25 cellular contexts compared by ENCODE assay signal in genomic region chr16:16013812-16014211, GRCh38.
DNase-seq lines count a peak whose midpoint lies in the region; ATAC-seq and TF ChIP-seq lines count a peak whose summit lies in the region.
"Had no signal": no experiment of that assay in that cellular context is flagged by ENCODE, and none has a peak within 500 bp of the region (broad histone marks: within the 10 kb centered on the region; RNA-seq: fewer than 3 reads in every experiment).

No MANE protein-coding gene starts in this region.

- 84 to 93% (median 93%) methylated on average over 6 of the region's 6 CpGs for WGBS in psoas muscle, 3 donors

- H3K27ac ChIP-seq in BLaER1: 0 out of 2 replicates have a peak overlapping the region, but pooled peaks have one; percentile 0
- H3K27ac ChIP-seq in psoas muscle: peak overlapping the region; percentile 46
- H3K27ac ChIP-seq: breast epithelium, ovary had no signal

- H3K9ac ChIP-seq in BLaER1: no peak overlapping the region

- H3K4me1 Mint-ChIP-seq in activated CD4-positive, alpha-beta T cell treated with anti-CD3 and anti-CD28 coated beads, Interleukin-2, amount 10 ng/mL, durations not matched to agents 24 days and 14 days: peaks cover 20% of the 10 kb centered on the region
- peaks cover 23% of the 10 kb centered on the region for H3K4me1 Mint-ChIP-seq in activated T-helper 17 cell treated with anti-CD3 and anti-CD28 coated beads, Interleukin-2, amount 50 U/mL, for 72 hours
- H3K4me1 Mint-ChIP-seq: mesothelial cell of epicardium had no signal

- H3K36me3 ChIP-seq in BLaER1 (peaks cover 75% of the 10 kb centered on the region), psoas muscle (ENCODE audit: insufficient read depth in 1 of 2, low read depth in 1 of 2) (peaks cover 0 to 33% of the 10 kb centered on the region in 2 donors)
- H3K36me3 ChIP-seq: breast epithelium, ovary had no signal

- peaks cover 19% of the 10 kb centered on the region for H4K20me1 ChIP-seq in BLaER1

- no peak overlapping the region for H3K4me3 Mint-ChIP-seq in activated CD4-positive, alpha-beta T cell treated with anti-CD3 and anti-CD28 coated beads, Interleukin-2, amount 10 ng/mL, durations not matched to agents 24 days and 14 days
- H3K4me3 Mint-ChIP-seq in activated T-helper 17 cell treated with anti-CD3 and anti-CD28 coated beads, Interleukin-2, amount 50 U/mL, for 72 hours: no peak overlapping the region
- H3K4me3 Mint-ChIP-seq: mesothelial cell of epicardium, natural killer cell had no signal

- H3K27me3 Mint-ChIP-seq in activated CD4-positive, alpha-beta T cell treated with anti-CD3 and anti-CD28 coated beads, Interleukin-2, amount 10 ng/mL, durations not matched to agents 24 days and 14 days: no peaks in the 10 kb centered on the region
- H3K27me3 Mint-ChIP-seq in activated T-helper 17 cell treated with anti-CD3 and anti-CD28 coated beads, Interleukin-2, amount 50 U/mL, for 72 hours: no peaks in the 10 kb centered on the region

- 0 out of 2 replicates have a peak overlapping the region, but pooled peaks have one; percentile 78 for H3K4me2 ChIP-seq in BLaER1

- H3K4me1 ChIP-seq in BLaER1: peaks cover 90% of the 10 kb centered on the region
- H3K4me1 ChIP-seq in psoas muscle: peaks cover 40% of the 10 kb centered on the region
- H3K4me1 ChIP-seq: BE2C, breast epithelium, Caco-2, Peyer's patch had no signal

- no peak for TF ChIP-seq CTCF in psoas muscle (IDR thresholded peaks at IDR 0.05)

- H3K27me3 ChIP-seq in BLaER1 (no peaks in the 10 kb centered on the region), psoas muscle (ENCODE audit: insufficient read depth in 3 of 3, low read length in 2 of 3) (no peaks in the 10 kb centered on the region)
- H3K27me3 ChIP-seq: BE2C, breast epithelium, ovary, Peyer's patch had no signal

- H3K36me3 Mint-ChIP-seq in activated CD4-positive, alpha-beta T cell treated with anti-CD3 and anti-CD28 coated beads, Interleukin-2, amount 10 ng/mL, durations not matched to agents 24 days and 14 days (ENCODE audit: low read depth): peaks cover 75% of the 10 kb centered on the region
- peaks cover 100% of the 10 kb centered on the region for H3K36me3 Mint-ChIP-seq in activated T-helper 17 cell treated with anti-CD3 and anti-CD28 coated beads, Interleukin-2, amount 50 U/mL, for 72 hours (ENCODE audit: low read depth)
- H3K36me3 Mint-ChIP-seq: natural killer cell had no signal

- H3K4me3 ChIP-seq in BLaER1 (no peak overlapping the region), psoas muscle (no peak overlapping the region)
- H3K4me3 ChIP-seq: breast epithelium, ovary, Peyer's patch had no signal

- no peak for DNase-seq in activated CD4-positive, alpha-beta T cell treated with anti-CD3 and anti-CD28 coated beads, Interleukin-2, amount 10 ng/mL, durations not matched to agents 24 days and 14 days
- DNase-seq in activated CD4-positive, alpha-beta T cell treated with anti-CD3 and anti-CD28 coated beads, Interleukin-2, amount 50 U/mL, for 1 hour: no peak
- DNase-seq in psoas muscle (no peak), T1000 (lab: John Stamatoyannopoulos, UW) (no peak), cortex of kidney (lab: John Stamatoyannopoulos, UW) (no peak), NCI-H1417 treated with DMSO at 0.1 percent for 48 hours (lab: John Stamatoyannopoulos, UW) (no peak)
- DNase-seq: activated CD4-positive, alpha-beta T cell treated with anti-CD3 and anti-CD28 coated beads for 48 hours; activated gamma-delta T cell treated with Interleukin-2 at 50 U/mL for 16 hours; amygdala; BE2C; Caco-2; DND-41; Karpas-422; natural killer cell; NCI-H1694 treated with DMSO at 0.1 percent for 48 hours; NCI-H2171; NCI-H524 treated with DMSO at 0.1 percent for 48 hours; ovary; Peyer's patch; right cardiac atrium; stimulated activated CD4-positive, alpha-beta T cell treated with anti-CD3 and anti-CD28 coated beads, Interleukin-4, amount 100 ng/mL, for 4 hours had no signal

- intact Hi-C loops in activated CD4-positive, alpha-beta T cell treated with anti-CD3 and anti-CD28 coated beads, Interleukin-2, amount 10 ng/mL, durations not matched to agents 24 days and 14 days (cut with micrococcal nuclease): no loop called here
- intact Hi-C loops in psoas muscle (cut with DNase I): no loop called here

- H3K9me3 ChIP-seq in BLaER1 (no peaks in the 10 kb centered on the region), psoas muscle (no peaks in the 10 kb centered on the region)
- H3K9me3 ChIP-seq: BE2C, breast epithelium, Caco-2, ovary, Peyer's patch had no signal

- peak overlapping the region; percentile 10 for H3K27ac Mint-ChIP-seq in activated CD4-positive, alpha-beta T cell treated with anti-CD3 and anti-CD28 coated beads, Interleukin-2, amount 10 ng/mL, durations not matched to agents 24 days and 14 days
- peak overlapping the region; percentile 59 for H3K27ac Mint-ChIP-seq in activated T-helper 17 cell treated with anti-CD3 and anti-CD28 coated beads, Interleukin-2, amount 50 U/mL, for 72 hours
- H3K27ac Mint-ChIP-seq: mesothelial cell of epicardium, natural killer cell had no signal

- no peak for ATAC-seq in activated T-helper 17 cell treated with anti-CD3 and anti-CD28 coated beads, Interleukin-2, amount 50 U/mL, for 72 hours (replicated peaks)
- no peak for ATAC-seq in psoas muscle
- ATAC-seq: natural killer cell had no signal

- no peaks in the 10 kb centered on the region for H3K9me3 Mint-ChIP-seq in activated CD4-positive, alpha-beta T cell treated with anti-CD3 and anti-CD28 coated beads, Interleukin-2, amount 10 ng/mL, durations not matched to agents 24 days and 14 days
- H3K9me3 Mint-ChIP-seq in activated T-helper 17 cell treated with anti-CD3 and anti-CD28 coated beads, Interleukin-2, amount 50 U/mL, for 72 hours: no peaks in the 10 kb centered on the region
- H3K9me3 Mint-ChIP-seq: mesothelial cell of epicardium, natural killer cell had no signal
